1 cellular context compared by ENCODE assay signal in the genomic region with DNA sequence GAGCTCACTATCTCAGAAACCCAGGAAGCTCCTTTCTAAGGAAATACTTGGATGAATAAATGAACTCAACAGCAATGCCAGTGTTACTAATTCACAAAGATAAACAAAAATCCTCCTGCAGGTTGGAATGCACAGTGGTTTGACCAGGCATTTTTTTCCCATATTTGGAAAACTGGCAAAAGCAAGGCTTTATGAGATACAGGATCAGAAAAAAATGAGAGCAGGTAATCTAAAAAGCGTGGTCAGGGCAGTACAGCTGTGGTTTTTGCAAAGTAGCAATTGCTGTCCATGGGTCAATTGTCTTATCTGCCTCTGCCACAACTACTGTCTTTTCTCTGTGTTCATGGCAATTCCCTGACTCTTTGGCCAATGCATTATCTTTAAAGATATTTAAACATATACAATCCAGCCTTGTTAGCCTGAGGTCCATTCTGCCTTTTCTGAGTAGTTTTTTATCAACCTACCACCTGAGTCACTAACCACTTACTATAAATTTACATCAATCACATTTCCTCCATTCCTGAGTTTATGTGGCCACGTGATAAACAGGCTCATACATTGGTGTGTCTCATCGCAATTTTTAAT.
TF ChIP-seq lines count a peak whose summit lies in the region.

No MANE protein-coding gene starts in this region.

TF ChIP-seq in SK-N-SH, 30 proteins besides CTCF, POLR2A, EP300 and RAD21 (continued from another document):
- no peak for TF ChIP-seq ZBTB33 (IDR thresholded peaks at IDR 0.05; ENCODE audit: borderline replicate concordance, low read depth)
- no peak for TF ChIP-seq FOSL2 (IDR thresholded peaks at IDR 0.05; ENCODE audit: borderline replicate concordance, low read depth)
- no peak for TF ChIP-seq FOXM1 (IDR thresholded peaks at IDR 0.05; ENCODE audit: low read depth)
- TF ChIP-seq NFIC (IDR thresholded peaks at IDR 0.05; ENCODE audit: borderline replicate concordance) = no peak
- TF ChIP-seq JUND (IDR thresholded peaks at IDR 0.05) = no peak
